Comparison of ENCODE assay signal across 20 cellular contexts in the genomic region with DNA sequence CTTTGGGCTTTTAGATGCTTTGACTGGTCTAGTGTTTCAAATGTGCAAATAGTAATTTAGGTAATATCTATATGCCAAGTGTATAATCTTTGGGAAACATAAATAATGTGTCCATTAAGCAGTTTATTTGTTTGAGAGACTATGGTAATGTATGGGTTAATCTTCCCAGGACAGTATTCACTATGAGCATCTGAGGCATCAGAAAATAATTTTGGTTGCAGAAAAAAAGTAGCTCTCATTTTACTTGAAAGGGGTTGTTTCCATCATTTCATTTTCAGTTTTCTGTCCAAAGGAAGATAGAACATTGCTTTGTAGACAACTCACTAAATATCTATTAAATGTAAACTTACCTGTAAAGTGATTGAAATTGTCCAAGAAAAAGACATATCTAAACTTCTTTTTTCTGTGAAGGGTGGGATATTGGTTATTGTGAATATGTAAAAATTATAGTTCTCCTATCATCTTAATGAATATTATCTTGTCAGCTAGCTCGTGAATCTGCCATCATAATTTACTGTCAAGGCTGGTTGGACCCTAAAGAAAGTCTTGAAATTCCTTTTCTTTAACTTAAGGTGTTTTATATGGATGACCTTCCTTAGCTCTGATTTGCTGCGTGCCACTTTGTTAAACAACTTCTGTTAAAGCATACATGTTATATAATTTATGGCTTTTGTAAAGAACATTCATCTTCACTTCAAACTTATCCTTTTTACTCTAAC.
DNase-seq lines count a peak whose midpoint lies in the region; ATAC-seq and TF ChIP-seq lines count a peak whose summit lies in the region.
"Had no signal": no experiment of that assay in that cellular context is flagged by ENCODE, and none has a peak within 500 bp of the region (broad histone marks: within the 10 kb centered on the region; RNA-seq: fewer than 3 reads in every experiment).

No MANE protein-coding gene starts in this region.

- H2AFZ ChIP-seq in ACC112 (ENCODE audit: low read length, unreplicated experiment), result peak overlapping the region; percentile 78
- H2AFZ ChIP-seq in IMR-90 (replicated peaks; ENCODE audit: low read length, poor library complexity), result no peak overlapping the region

- no peak overlapping the region for H2AK5ac ChIP-seq in IMR-90 (ENCODE audit: low read depth, low read length)

- H4K8ac ChIP-seq in IMR-90 (ENCODE audit: low read depth in 2 of 2, low read length in 2 of 2), result no peak overlapping the region

- intact Hi-C loops in IMR-90 (cut with micrococcal nuclease) (no loop called here), thyroid gland (cut with DNase I) (no loop called here)

- no peak overlapping the region for H3K18ac ChIP-seq in IMR-90 (ENCODE audit: low read depth, low read length)

- no peak overlapping the region for H3K23ac ChIP-seq in IMR-90 (ENCODE audit: low read depth, low read length)

- H3K4me3 ChIP-seq in ACC112 (ENCODE audit: low read depth, low read length) (peak overlapping the region; percentile 73), IMR-90 (ENCODE audit: insufficient read depth, low read depth, low read length) (no peak overlapping the region), choroid plexus epithelial cell (ENCODE audit: low read depth, low read length) (no peak overlapping the region), thyroid gland (replicated peaks in 1 of 3) (no peak overlapping the region)
- H3K4me3 ChIP-seq: GM12878, HAP-1 had no signal

- no TSS peak for BruUV-seq in IMR-90 (replicated peaks; lab: Mats Ljungman, UMichigan)

- no peak overlapping the region for H2AK9ac ChIP-seq in IMR-90 (replicated peaks; ENCODE audit: low read depth, low read length, poor library complexity)

- no peak for TF ChIP-seq CTCF in IMR-90 (conservative IDR thresholded peaks at IDR 0.05; ENCODE audit: low read depth, low read length)
- TF ChIP-seq CTCF in choroid plexus epithelial cell (conservative IDR thresholded peaks at IDR 0.05; ENCODE audit: low read depth, low read length), result no peak
- TF ChIP-seq CTCF in thyroid gland (IDR thresholded peaks at IDR 0.05), result no peak
- TF ChIP-seq CTCF in GM10248 (IDR thresholded peaks at IDR 0.05; ENCODE audit: control extremely low read depth, extremely low read depth, low read depth, missing control alignments), result no peak

- dilution Hi-C loops in IMR-90 (cut with HindIII; ENCODE audit: low sequenced_read_pairs, unreplicated experiment), result no loop called here

- no peak overlapping the region for H3K27ac Mint-ChIP-seq in naive thymus-derived CD8-positive, alpha-beta T cell
- H3K27ac Mint-ChIP-seq: CD14-positive monocyte had no signal

- no peaks in the 10 kb centered on the region for H4K20me1 ChIP-seq in IMR-90 (ENCODE audit: insufficient read depth, low read length)

- peaks cover 0 to 13% (median 3%) of the 10 kb centered on the region in 9 donors for H3K9me3 Mint-ChIP-seq in naive thymus-derived CD8-positive, alpha-beta T cell

- POLR2A ChIA-PET in IMR-90 (lab: Charles Lee; ENCODE audit: unreplicated experiment) (no interaction called here), GM10248 (lab: Yijun Ruan, JAX) (no interaction called here)
- POLR2A ChIA-PET in naive thymus-derived CD8-positive, alpha-beta T cell (lab: Charles Lee), result no interaction called here

- H3K27me3 Mint-ChIP-seq in naive thymus-derived CD8-positive, alpha-beta T cell, result no peaks in the 10 kb centered on the region

- H3K27me3 ChIP-seq in ACC112 (ENCODE audit: insufficient read depth, low read length) (no peaks in the 10 kb centered on the region), IMR-90 (ENCODE audit: control insufficient read depth, insufficient read depth, low read length) (no peaks in the 10 kb centered on the region), thyroid gland (no peaks in the 10 kb centered on the region)

- H3K9me3 ChIP-seq in IMR-90 (ENCODE audit: control insufficient read depth, insufficient read depth, low read length), result no peaks in the 10 kb centered on the region
- H3K9me3 ChIP-seq in thyroid gland, result no peaks in the 10 kb centered on the region
- H3K9me3 ChIP-seq: Caco-2, HAP-1, SK-N-SH had no signal

- peak; percentile 17 for DNase-seq in IMR-90
- peak; percentile 56 for DNase-seq in choroid plexus epithelial cell (ENCODE audit: low read depth)
- DNase-seq in myocyte (ENCODE audit: low read depth), result peak; percentile 12
- no peak for DNase-seq in thyroid gland
- DNase-seq in GM10248 (ENCODE audit: extremely low spot score), result no peak
- no peak for DNase-seq in naive thymus-derived CD8-positive, alpha-beta T cell
- no peak for DNase-seq in NCI-H2081 treated with DMSO at 0.1 percent for 48 hours (lab: John Stamatoyannopoulos, UW)
- DNase-seq: Caco-2, KBM-7, NCI-H1092, NCI-H446 treated with DMSO at 0.1 percent for 48 hours, NCI-H774, SK-N-SH had no signal

- in situ Hi-C loops in IMR-90 (cut with MboI; ENCODE audit: low sequenced_read_pairs), result no loop called here

- H3K36me3 ChIP-seq in ACC112 (ENCODE audit: insufficient read depth, low read length) (no peaks in the 10 kb centered on the region), IMR-90 (ENCODE audit: control insufficient read depth, insufficient read depth, low read length) (no peaks in the 10 kb centered on the region), thyroid gland (no peaks in the 10 kb centered on the region)
- H3K36me3 ChIP-seq: HAP-1 had no signal

- CTCF ChIA-PET in IMR-90 (lab: Yijun Ruan, JAX), result no interaction called here
- CTCF ChIA-PET in GM10248 (lab: Yijun Ruan, JAX), result interaction anchor here (1.2 kb wide), 1 partner anchor 10 kb away, joined by 3 read pairs; no protein-coding TSS in a partner anchor

- TF ChIP-seq POLR2A in IMR-90 (IDR thresholded peaks at IDR 0.05; ENCODE audit: low read depth, low read length) (no peak), thyroid gland (IDR thresholded peaks at IDR 0.05) (no peak)

- peak; percentile 48; the same call in 1 of the 2 replicates for ATAC-seq in IMR-90 (ENCODE audit: low read depth)
- ATAC-seq in naive thymus-derived CD8-positive, alpha-beta T cell, result no peak
- ATAC-seq: GM12878, Panc1, Right ventricle myocardium inferior had no signal

- no peak overlapping the region for H3K56ac ChIP-seq in IMR-90 (ENCODE audit: extremely low read depth, insufficient read depth, low read length)

- H3K79me2 ChIP-seq in ACC112 (ENCODE audit: control insufficient read depth, insufficient read depth, low read length, unreplicated experiment), result peaks cover 2% of the 10 kb centered on the region

- no peaks in the 10 kb centered on the region for H3K9me1 ChIP-seq in IMR-90 (ENCODE audit: insufficient read depth, low read length)

- no peak overlapping the region for H3K14ac ChIP-seq in IMR-90 (replicated peaks; ENCODE audit: low read depth, low read length)

- H4K5ac ChIP-seq in IMR-90 (ENCODE audit: low read depth, low read length), result no peak overlapping the region

- H3K9ac ChIP-seq in IMR-90 (ENCODE audit: low read depth, low read length), result no peak overlapping the region
- H3K9ac ChIP-seq: SK-N-SH had no signal

- H3K27ac ChIP-seq in ACC112 (ENCODE audit: low read depth, low read length) (peak overlapping the region; percentile 25), IMR-90 (ENCODE audit: insufficient read depth, low read length) (no peak overlapping the region), thyroid gland (no peak overlapping the region)
- H3K27ac ChIP-seq: HL-60 had no signal

- no peak overlapping the region for H3K4me3 Mint-ChIP-seq in naive thymus-derived CD8-positive, alpha-beta T cell
- H3K4me3 Mint-ChIP-seq: CD14-positive monocyte had no signal

- H3K4me1 ChIP-seq in ACC112 (ENCODE audit: control insufficient read depth, insufficient read depth, low read length, unreplicated experiment) (peaks cover 8% of the 10 kb centered on the region), IMR-90 (ENCODE audit: control insufficient read depth, insufficient read depth, low read length) (no peaks in the 10 kb centered on the region), thyroid gland (peaks cover 4 to 12% of the 10 kb centered on the region in 2 donors)
- H3K4me1 ChIP-seq: Caco-2 had no signal

- WGBS in IMR-90 (ENCODE audit: extremely low coverage in 2 of 2, insufficient read length in 1 of 2), 2 experiments, result no CpG with 5 or more reads among the region's 2 CpGs
- WGBS in thyroid gland, 2 donors, result 82 to 90% methylated on average over 2 of the region's 2 CpGs

- no peaks in the 10 kb centered on the region for H3K36me3 Mint-ChIP-seq in naive thymus-derived CD8-positive, alpha-beta T cell
- H3K36me3 Mint-ChIP-seq: CD14-positive monocyte had no signal

- no peak overlapping the region for H2BK120ac ChIP-seq in IMR-90 (ENCODE audit: low read depth, low read length)

- no peak for TF ChIP-seq RAD21 in IMR-90 (IDR thresholded peaks at IDR 0.05; ENCODE audit: low read length)

- no peaks in the 10 kb centered on the region for H3K79me1 ChIP-seq in IMR-90 (ENCODE audit: low read depth in 1 of 2, low read length in 2 of 2)

- no peak overlapping the region for H3K4ac ChIP-seq in IMR-90 (ENCODE audit: low read depth, low read length)

- no peak overlapping the region for H3K4me2 ChIP-seq in IMR-90 (ENCODE audit: low read depth, low read length)
- H3K4me2 ChIP-seq: SK-N-SH had no signal

- no peak overlapping the region for H4K91ac ChIP-seq in IMR-90 (ENCODE audit: insufficient read depth, low read depth, low read length)

- no peaks in the 10 kb centered on the region for H3K4me1 Mint-ChIP-seq in naive thymus-derived CD8-positive, alpha-beta T cell
- H3K4me1 Mint-ChIP-seq: CD14-positive monocyte had no signal

- H2BK15ac ChIP-seq in IMR-90 (ENCODE audit: low read depth, low read length), result no peak overlapping the region

- no peak overlapping the region for H2BK5ac ChIP-seq in IMR-90 (ENCODE audit: low read depth, low read length, poor library complexity, severe bottlenecking)

- peak overlapping the region; percentile 59; the same call in 1 of the 2 replicates for H2BK20ac ChIP-seq in IMR-90 (ENCODE audit: low read depth, low read length)

TF ChIP-seq in IMR-90, 13 proteins besides CTCF, POLR2A, EP300 and RAD21:
- TF ChIP-seq MAFK (IDR thresholded peaks at IDR 0.05; ENCODE audit: low read depth, low read length) (peak; percentile 26), BHLHE40 (IDR thresholded peaks at IDR 0.05; ENCODE audit: low read depth, low read length) (no peak)

Comparison
In these comparisons a context has a peak if more than half of its experiments do, and no peak if none do; other contexts are left out.
1. DNase-seq: peak in IMR-90 (single experiment), choroid plexus epithelial cell (single experiment) and myocyte (single experiment); none in thyroid gland (0 of 2), GM10248 (single experiment), naive thymus-derived CD8-positive, alpha-beta T cell (0 of 10) and NCI-H2081 treated with DMSO at 0.1 percent for 48 hours (single experiment).